In genomic region chr2:69888451-69888850, GRCh38 we compare ENCODE assay signal across 31 cellular contexts.
"Had no signal": no experiment of that assay in that cellular context is flagged by ENCODE, and none has a peak within 500 bp of the region (broad histone marks: within the 10 kb centered on the region; RNA-seq: fewer than 3 reads in every experiment).

No MANE protein-coding gene starts in this region.

- H3K4me2 ChIP-seq: neural progenitor cell, smooth muscle cell had no signal

- H3K9me3 Mint-ChIP-seq: natural killer cell; nephron; neural progenitor cell; stimulated activated memory B cell treated with anti-CD40 and anti-IgM and Interleukin-4, amounts not matched to agents 10 μg/mL and 1 μg/mL and 100 μg/mL, for 72 hours; type B pancreatic cell had no signal

- DNase-seq: natural killer cell; occipital lobe; ovary; posterior cingulate gyrus; psoas muscle; right cardiac atrium; spleen; stimulated activated CD4-positive, alpha-beta T cell treated with anti-CD3 and anti-CD28 coated beads, Interleukin-12 subunit alpha, Interleukin-12 subunit beta, amount 100 ng/mL, for 4 hours; stimulated activated CD4-positive, alpha-beta T cell treated with anti-CD3 and anti-CD28 coated beads, Interleukin-1b, Interleukin-23, amount 100 ng/mL, for 48 hours; stimulated activated CD4-positive, alpha-beta T cell treated with anti-CD3 and anti-CD28 coated beads, Interleukin-4, amount 100 ng/mL, for 1 hour; stimulated activated CD4-positive, alpha-beta T cell treated with anti-CD3 and anti-CD28 coated beads, Interleukin-4, amount 100 ng/mL, for 4 hours; stimulated activated CD8-positive, alpha-beta memory T cell treated with anti-CD3 and anti-CD28 coated beads, Interleukin-4, amount 100 ng/mL, for 48 hours; stimulated activated naive CD4-positive, alpha-beta T cell; stimulated activated naive CD8-positive, alpha-beta T cell treated with anti-CD3 and anti-CD28 coated beads, Interleukin-15, amount 100 ng/mL, for 72 hours; stimulated activated naive CD8-positive, alpha-beta T cell treated with anti-CD3 and anti-CD28 coated beads, Interleukin-15, Interleukin-2, amounts not matched to agents 100 U/mL and 50 U/mL, for 24 hours; substantia nigra; testis; tibial artery; transverse colon; upper lobe of right lung; uterus had no signal

- H3K9ac ChIP-seq: neural progenitor cell, parathyroid adenoma had no signal

- H3K27me3 Mint-ChIP-seq: progenitor cell of endocrine pancreas; stimulated activated memory B cell treated with anti-CD40 and anti-IgM and Interleukin-4, amounts not matched to agents 10 μg/mL and 1 μg/mL and 100 μg/mL, for 72 hours; stimulated activated naive CD8-positive, alpha-beta T cell treated with anti-CD3 and anti-CD28 coated beads, Interleukin-15, amount 100 ng/mL, for 72 hours; type B pancreatic cell had no signal

- H3K4me1 ChIP-seq: neural progenitor cell, testis, tibial artery, upper lobe of right lung, uterus had no signal

- H2AFZ ChIP-seq: neural progenitor cell, parathyroid adenoma had no signal

- H3K9me3 ChIP-seq: ovary, psoas muscle, suprapubic skin, testis, transverse colon, upper lobe of right lung, uterus had no signal

- H3K27ac Mint-ChIP-seq: natural killer cell; nephron; neural progenitor cell; progenitor cell of endocrine pancreas; stimulated activated memory B cell treated with anti-CD40 and anti-IgM and Interleukin-4, amounts not matched to agents 10 μg/mL and 1 μg/mL and 100 μg/mL, for 72 hours; stimulated activated naive CD8-positive, alpha-beta T cell treated with anti-CD3 and anti-CD28 coated beads, Interleukin-15, amount 100 ng/mL, for 72 hours; type B pancreatic cell had no signal

- H3K27me3 ChIP-seq: neural progenitor cell, ovary, spleen, suprapubic skin, testis, tibial artery, transverse colon, upper lobe of right lung, uterus had no signal

- H3K36me3 ChIP-seq: neural progenitor cell, ovary, spleen, suprapubic skin, tibial artery, transverse colon, upper lobe of right lung, uterus had no signal

- H3K36me3 Mint-ChIP-seq: natural killer cell; neural progenitor cell; stimulated activated memory B cell treated with anti-CD40 and anti-IgM and Interleukin-4, amounts not matched to agents 10 μg/mL and 1 μg/mL and 100 μg/mL, for 72 hours; type B pancreatic cell had no signal

- H3K27ac ChIP-seq: neural progenitor cell, ovary, parathyroid adenoma, psoas muscle, skin epidermis, spleen, suprapubic skin, testis, tibial artery, transverse colon, upper lobe of right lung, uterus had no signal

- H3K4me3 ChIP-seq: neural progenitor cell, ovary, psoas muscle, skin epidermis, smooth muscle cell, spleen, suprapubic skin, testis, tibial artery, transverse colon, upper lobe of right lung, uterus had no signal

- ATAC-seq: natural killer cell; psoas muscle; right cardiac atrium; sciatic nerve; stimulated activated memory B cell treated with anti-CD40 and anti-IgM and Interleukin-4, amounts not matched to agents 10 μg/mL and 1 μg/mL and 100 μg/mL, for 72 hours; stimulated activated naive CD8-positive, alpha-beta T cell treated with anti-CD3 and anti-CD28 coated beads, Interleukin-15, amount 100 ng/mL, for 72 hours; stimulated activated naive CD8-positive, alpha-beta T cell treated with anti-CD3 and anti-CD28 coated beads, Interleukin-15, Interleukin-2, amounts not matched to agents 100 U/mL and 50 U/mL, for 24 hours; upper lobe of right lung had no signal

- H3K79me2 ChIP-seq: parathyroid adenoma had no signal

- H3K4me3 Mint-ChIP-seq: natural killer cell; nephron; neural progenitor cell; stimulated activated memory B cell treated with anti-CD40 and anti-IgM and Interleukin-4, amounts not matched to agents 10 μg/mL and 1 μg/mL and 100 μg/mL, for 72 hours; stimulated activated naive CD8-positive, alpha-beta T cell treated with anti-CD3 and anti-CD28 coated beads, Interleukin-15, amount 100 ng/mL, for 72 hours; type B pancreatic cell had no signal
